ENCODE assay signal across 8 cellular contexts in the genomic region with DNA sequence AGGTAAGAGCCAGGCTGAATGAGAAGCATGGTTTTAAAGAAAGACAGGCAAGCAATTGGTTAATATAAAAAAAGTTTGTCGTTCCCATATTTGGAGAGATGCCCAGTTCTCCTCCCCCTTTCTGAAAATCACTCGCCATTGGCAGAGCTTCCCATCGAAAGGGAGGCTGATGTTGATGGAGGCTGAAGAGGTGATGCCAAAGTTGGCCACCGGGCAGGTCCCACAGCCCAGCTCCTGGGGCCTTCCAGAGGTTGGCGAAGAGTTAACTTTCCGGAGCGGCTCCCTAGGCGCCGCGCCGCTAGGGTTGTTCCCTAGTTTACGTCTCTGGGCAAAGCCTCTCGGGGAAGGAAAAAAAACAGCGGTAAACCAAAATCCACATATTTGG.
DNase-seq lines count a peak whose midpoint lies in the region; ATAC-seq and TF ChIP-seq lines count a peak whose summit lies in the region.

No MANE protein-coding gene starts in this region.

- peak overlapping the region; percentile 58 for H3K4me3 ChIP-seq in astrocyte of the spinal cord (ENCODE audit: low read depth, low read length)

- in situ Hi-C loops in astrocyte of the spinal cord (cut with HindIII; ENCODE audit: low sequenced_read_pairs) = no loop called here

- peak overlapping the region; percentile 59 for H3K4me3 Mint-ChIP-seq in T-helper 2 cell treated with Interferon-gamma antibody and Interleukin-4, amounts not matched to agents 5 μg/mL and 100 μg/mL, for 36 hours

- no peak for DNase-seq in T-helper 2 cell treated with Interferon-gamma antibody and Interleukin-4, amounts not matched to agents 5 μg/mL and 100 μg/mL, for 36 hours (ENCODE audit: low spot score)
- DNase-seq in T-helper 2 cell = no peak
- DNase-seq in NCI-H2171 treated with DMSO at 0.1 percent for 48 hours (lab: John Stamatoyannopoulos, UW) = peak; percentile 95
- peak; percentile 47 for DNase-seq in astrocyte of the spinal cord (ENCODE audit: low read depth, low spot score)
- peak; percentile 56 for DNase-seq in iPS-NIHi7 (ENCODE audit: extremely low spot score)
- peak; percentile 15 for DNase-seq in stimulated activated naive CD8-positive, alpha-beta T cell treated with anti-CD3 and anti-CD28 coated beads, Interleukin-15, Interleukin-2, amounts not matched to agents 100 U/mL and 50 U/mL, for 24 hours

- H3K36me3 Mint-ChIP-seq in T-helper 2 cell treated with Interferon-gamma antibody and Interleukin-4, amounts not matched to agents 5 μg/mL and 100 μg/mL, for 36 hours (ENCODE audit: low read depth) = no peaks in the 10 kb centered on the region

- peak; percentile 20 for ATAC-seq in stimulated activated naive CD8-positive, alpha-beta T cell treated with anti-CD3 and anti-CD28 coated beads, Interleukin-15, Interleukin-2, amounts not matched to agents 100 U/mL and 50 U/mL, for 24 hours
- ATAC-seq in GM21381 (IDR thresholded peaks at IDR 0.05; ENCODE audit: unreplicated experiment) = no peak
- ATAC-seq in GM18867 (IDR thresholded peaks at IDR 0.05; ENCODE audit: unreplicated experiment) = no peak

- no peaks in the 10 kb centered on the region for H3K9me3 Mint-ChIP-seq in T-helper 2 cell treated with Interferon-gamma antibody and Interleukin-4, amounts not matched to agents 5 μg/mL and 100 μg/mL, for 36 hours

- H3K27me3 Mint-ChIP-seq in T-helper 2 cell treated with Interferon-gamma antibody and Interleukin-4, amounts not matched to agents 5 μg/mL and 100 μg/mL, for 36 hours (ENCODE audit: low read depth) = peaks cover 62% of the 10 kb centered on the region

- TF ChIP-seq CTCF in astrocyte of the spinal cord (IDR thresholded peaks at IDR 0.05; ENCODE audit: low read depth, low read length) = no peak

- H3K4me1 Mint-ChIP-seq in T-helper 2 cell treated with Interferon-gamma antibody and Interleukin-4, amounts not matched to agents 5 μg/mL and 100 μg/mL, for 36 hours (ENCODE audit: low read depth) = peaks cover 6% of the 10 kb centered on the region

- H3K27ac Mint-ChIP-seq in T-helper 2 cell treated with Interferon-gamma antibody and Interleukin-4, amounts not matched to agents 5 μg/mL and 100 μg/mL, for 36 hours = no peak overlapping the region

Comparison
In these comparisons a context has a peak if more than half of its experiments do, and no peak if none do; other contexts are left out.
1. DNase-seq: peak in NCI-H2171 treated with DMSO at 0.1 percent for 48 hours (single experiment), astrocyte of the spinal cord (single experiment), iPS-NIHi7 (single experiment) and stimulated activated naive CD8-positive, alpha-beta T cell treated with anti-CD3 and anti-CD28 coated beads, Interleukin-15, Interleukin-2, amounts not matched to agents 100 U/mL and 50 U/mL, for 24 hours (single experiment); none in T-helper 2 cell treated with Interferon-gamma antibody and Interleukin-4, amounts not matched to agents 5 μg/mL and 100 μg/mL, for 36 hours (single experiment) and T-helper 2 cell (0 of 5).